ENCODE assay signal across 8 cellular contexts in genomic region chr2:240143801-240144648, GRCh38. TPM values are rescaled to one million over a fixed set of nuclear protein-coding genes. Genes with fewer than 3 reads are reported as not detected.
DNase-seq lines count a peak whose midpoint lies in the region; ATAC-seq lines count a peak whose summit lies in the region.

No MANE protein-coding gene starts in this region.

- no peaks in the 10 kb centered on the region for H3K36me3 ChIP-seq in NT2/D1 (ENCODE audit: insufficient read depth, insufficient read length, low read length)

- H3K4me3 ChIP-seq in NT2/D1 (ENCODE audit: insufficient read length, low read depth): no peak overlapping the region

- H3K27me3 ChIP-seq in NT2/D1 (ENCODE audit: insufficient read depth, insufficient read length): peaks cover 6% of the 10 kb centered on the region

- peak overlapping the region; percentile 24 for H3K9ac ChIP-seq in NT2/D1 (ENCODE audit: insufficient read length, low read depth)

- ATAC-seq in HG02973 (IDR thresholded peaks at IDR 0.05; ENCODE audit: unreplicated experiment): peak; percentile 78
- no peak for ATAC-seq in HG03139 (IDR thresholded peaks at IDR 0.05; ENCODE audit: unreplicated experiment)

- peak; percentile 60 for DNase-seq in EH (ENCODE audit: low read depth)
- peak; percentile 46 for DNase-seq in NT2/D1 (ENCODE audit: low read depth, low spot score)
- DNase-seq in activated CD8-positive, alpha-beta memory T cell treated with anti-CD3 and anti-CD28 coated beads, Interleukin-2, amount 50 U/mL, for 4 hours: peak; percentile 85
- peak; percentile 86 for DNase-seq in epidermal melanocyte (ENCODE audit: insufficient read length, low spot score)
- DNase-seq in myocyte (ENCODE audit: low read depth): peak; percentile 53
- DNase-seq in stimulated activated CD8-positive, alpha-beta memory T cell treated with anti-CD3 and anti-CD28 coated beads, Interleukin-7, amount 100 ng/mL, for 24 hours (ENCODE audit: low read depth): peak; percentile 76

- no peaks in the 10 kb centered on the region for H3K9me3 ChIP-seq in NT2/D1 (ENCODE audit: insufficient read depth, low read length)

- H3K4me1 ChIP-seq in NT2/D1 (ENCODE audit: insufficient read depth, insufficient read length): peaks cover 18% of the 10 kb centered on the region

RNA-seq across cellular contexts. Expression of gene OTOS, which starts 3.6 kb away (rescaled TPM):
- not detected in 2 replicates for total RNA-seq in myocyte
- polyA plus RNA-seq in myocyte (2012): not detected

RNA-seq across cellular contexts. Expression of gene COPS9, which starts 7.9 kb away (rescaled TPM):
- total RNA-seq in myocyte: 61.9 and 134 TPM in 2 replicates
- polyA plus RNA-seq in myocyte (2012): 365 TPM
